17 cellular contexts compared by ENCODE assay signal in genomic region chr17:29733151-29733550, GRCh38.
DNase-seq lines count a peak whose midpoint lies in the region; ATAC-seq and TF ChIP-seq lines count a peak whose summit lies in the region.
"Had no signal": no experiment of that assay in that cellular context is flagged by ENCODE, and none has a peak within 500 bp of the region (broad histone marks: within the 10 kb centered on the region; RNA-seq: fewer than 3 reads in every experiment).

No MANE protein-coding gene starts in this region.

- H3K36me3 Mint-ChIP-seq in activated B cell treated with CpG ODN at 0.5 μM for 24 hours (ENCODE audit: low read depth) = peaks cover 55% of the 10 kb centered on the region

- H3K27ac ChIP-seq in cardiac muscle cell (peak overlapping the region; percentile 98), thyroid gland (peak overlapping the region in 2 of 3 donors; percentile 18 to 56)
- H3K27ac ChIP-seq: SK-N-MC, testis had no signal

- TF ChIP-seq POLR2A in thyroid gland (IDR thresholded peaks at IDR 0.05) = no peak

- H3K36me3 ChIP-seq in cardiac muscle cell = no peaks in the 10 kb centered on the region
- H3K36me3 ChIP-seq in thyroid gland = no peaks in the 10 kb centered on the region
- H3K36me3 ChIP-seq: BE2C had no signal

- no peak for TF ChIP-seq CTCF in cardiac muscle cell (IDR thresholded peaks at IDR 0.05; ENCODE audit: low read depth, low read length)
- no peak for TF ChIP-seq CTCF in activated B cell treated with CpG ODN at 0.5 μM for 24 hours (IDR thresholded peaks at IDR 0.05)
- TF ChIP-seq CTCF in foreskin fibroblast (IDR thresholded peaks at IDR 0.05; ENCODE audit: low read depth, low read length) = no peak
- TF ChIP-seq CTCF in thyroid gland (IDR thresholded peaks at IDR 0.05) = no peak

- peak overlapping the region; percentile 59 for H3K27ac Mint-ChIP-seq in activated B cell treated with CpG ODN at 0.5 μM for 24 hours

- H3K9me3 Mint-ChIP-seq in activated B cell treated with CpG ODN at 0.5 μM for 24 hours = no peaks in the 10 kb centered on the region

- no peak for ATAC-seq in Right ventricle myocardium inferior
- no peak for ATAC-seq in activated B cell treated with CpG ODN at 0.5 μM for 24 hours (ENCODE audit: low read depth)
- ATAC-seq in GM19397 (IDR thresholded peaks at IDR 0.05; ENCODE audit: unreplicated experiment) = no peak

- WGBS in thyroid gland, 2 donors = 82 to 88% methylated on average over 2 of the region's 2 CpGs

- no peaks in the 10 kb centered on the region for H3K27me3 Mint-ChIP-seq in activated B cell treated with CpG ODN at 0.5 μM for 24 hours

- H3K4me1 ChIP-seq in cardiac muscle cell (ENCODE audit: low read depth) (peaks cover 28% of the 10 kb centered on the region), thyroid gland (peaks cover 8 to 19% of the 10 kb centered on the region in 2 donors)
- H3K4me1 ChIP-seq: testis had no signal

- DNase-seq in cardiac muscle cell (ENCODE audit: low read depth in 1 of 2, low spot score in 1 of 2) (peak in 1 of 2 donors; percentile 27), Right ventricle myocardium inferior (ENCODE audit: missing footprints) (no peak), activated B cell treated with CpG ODN at 0.5 μM for 24 hours (no peak), foreskin fibroblast (peak; percentile 18 to 34), thyroid gland (no peak), cerebellar nuclear complex (lab: John Stamatoyannopoulos, UW) (no peak), NCI-H446 (lab: John Stamatoyannopoulos, UW) (no peak)
- DNase-seq: activated CD4-positive, alpha-beta T cell treated with anti-CD3 and anti-CD28 coated beads for 48 hours; activated effector memory CD4-positive, alpha-beta T cell treated with Interleukin-2 at 50 U/mL for 16 hours; BE2C; dermis blood vessel endothelial cell; mucosa of descending colon; NCI-H1436 treated with DMSO at 0.1 percent for 48 hours; NCI-H748 treated with DMSO at 0.1 percent for 48 hours; testis had no signal

- intact Hi-C loops in Right ventricle myocardium inferior (cut with DNase I) (no loop called here), activated B cell treated with CpG ODN at 0.5 μM for 24 hours (cut with micrococcal nuclease) (no loop called here), thyroid gland (cut with DNase I) (no loop called here)

- H3K4me3 ChIP-seq in cardiac muscle cell = no peak overlapping the region
- no peak overlapping the region for H3K4me3 ChIP-seq in foreskin fibroblast (ENCODE audit: low read depth in 1 of 2, low read length in 2 of 2)
- H3K4me3 ChIP-seq in thyroid gland (replicated peaks in 1 of 3) = no peak overlapping the region
- H3K4me3 ChIP-seq: mucosa of descending colon, SK-N-MC, testis had no signal

- H3K4me1 Mint-ChIP-seq in activated B cell treated with CpG ODN at 0.5 μM for 24 hours = peaks cover 57% of the 10 kb centered on the region

- H3K4me3 Mint-ChIP-seq in activated B cell treated with CpG ODN at 0.5 μM for 24 hours = no peak overlapping the region

- POLR2A ChIA-PET in activated B cell treated with CpG ODN at 0.5 μM for 24 hours (lab: Charles Lee) = interaction anchor here (0.6 to 2.0 kb wide), 5 partner anchors 10 to 27 kb away, joined by 3 to 13 read pairs (median 6); no protein-coding TSS in a partner anchor

- H3K27me3 ChIP-seq in cardiac muscle cell (no peaks in the 10 kb centered on the region), thyroid gland (no peaks in the 10 kb centered on the region)
- H3K27me3 ChIP-seq: BE2C, testis had no signal

- CTCF ChIA-PET in activated B cell treated with CpG ODN at 0.5 μM for 24 hours (lab: Charles Lee) = interaction anchor here (0.6 to 1.5 kb wide), 2 partner anchors 46 to 51 kb away, joined by 5 to 7 read pairs; no protein-coding TSS in a partner anchor

- H3K9me3 ChIP-seq in cardiac muscle cell (ENCODE audit: low read depth) = no peaks in the 10 kb centered on the region
- no peaks in the 10 kb centered on the region for H3K9me3 ChIP-seq in thyroid gland
- H3K9me3 ChIP-seq: BE2C, mucosa of descending colon, testis had no signal

Comparison
In these comparisons a context has a peak if more than half of its experiments do, and no peak if none do; other contexts are left out.
1. DNase-seq: peak in foreskin fibroblast (2 of 2); none in Right ventricle myocardium inferior (single experiment), activated B cell treated with CpG ODN at 0.5 μM for 24 hours (single experiment), thyroid gland (0 of 2), cerebellar nuclear complex (0 of 2) and NCI-H446 (0 of 2).